1 cellular context compared by ENCODE assay signal in genomic region chr3:4898454-4899313, GRCh38.
TF ChIP-seq lines count a peak whose summit lies in the region.

No MANE protein-coding gene starts in this region.

TF ChIP-seq in GM12878, 131 proteins besides CTCF, POLR2A, EP300 and RAD21 (continued from another document):
- TF ChIP-seq PKNOX1 (IDR thresholded peaks at IDR 0.05) = peak; percentile 90
- TF ChIP-seq NR2F1 (conservative IDR thresholded peaks at IDR 0.05) = peak; percentile 96
- no peak for TF ChIP-seq CHD4 (IDR thresholded peaks at IDR 0.05)
